ENCODE assay signal across 10 cellular contexts in genomic region chr6:126176266-126176665, GRCh38.
DNase-seq lines count a peak whose midpoint lies in the region; ATAC-seq and TF ChIP-seq lines count a peak whose summit lies in the region.
"Had no signal": no experiment of that assay in that cellular context is flagged by ENCODE, and none has a peak within 500 bp of the region (broad histone marks: within the 10 kb centered on the region; RNA-seq: fewer than 3 reads in every experiment).

No MANE protein-coding gene starts in this region.

- DNase-seq in NCI-H524 (lab: John Stamatoyannopoulos, UW) (peak; percentile 22 to 60), NCI-H524 treated with DMSO at 0.1 percent for 48 hours (lab: John Stamatoyannopoulos, UW) (no peak), NCI-H146 (lab: John Stamatoyannopoulos, UW) (peak; percentile 57), chondrocyte (ENCODE audit: low spot score) (no peak), retina (peak; percentile 11)
- no peak for DNase-seq in activated naive CD4-positive, alpha-beta T cell treated with Interleukin-2 at 50 U/mL for 16 hours
- DNase-seq: CD8-positive, alpha-beta T cell; NCI-H446 had no signal

- no peaks in the 10 kb centered on the region for H3K27me3 Mint-ChIP-seq in chondrocyte (ENCODE audit: low read depth)

- peak; percentile 72 for TF ChIP-seq CTCF in chondrocyte (IDR thresholded peaks at IDR 0.05)

- no peak overlapping the region for H3K4me3 Mint-ChIP-seq in chondrocyte (ENCODE audit: unreplicated experiment)
- H3K4me3 Mint-ChIP-seq: CD8-positive, alpha-beta T cell had no signal

- peaks cover 4% of the 10 kb centered on the region for H3K4me1 Mint-ChIP-seq in chondrocyte (ENCODE audit: low read depth)

- peaks cover 1% of the 10 kb centered on the region for H3K36me3 Mint-ChIP-seq in chondrocyte (ENCODE audit: low read depth)

- H3K27ac Mint-ChIP-seq in chondrocyte (ENCODE audit: unreplicated experiment) = no peak overlapping the region
- H3K27ac Mint-ChIP-seq: CD8-positive, alpha-beta T cell had no signal

- no peak for ATAC-seq in HG02973 (IDR thresholded peaks at IDR 0.05; ENCODE audit: unreplicated experiment)
- ATAC-seq in HG03039 (IDR thresholded peaks at IDR 0.05; ENCODE audit: unreplicated experiment) = no peak
- ATAC-seq: CD8-positive, alpha-beta T cell had no signal

- no peaks in the 10 kb centered on the region for H3K9me3 Mint-ChIP-seq in chondrocyte (ENCODE audit: low read depth)
- H3K9me3 Mint-ChIP-seq: CD8-positive, alpha-beta T cell had no signal

Comparison
In these comparisons a context has a peak if more than half of its experiments do, and no peak if none do; other contexts are left out.
1. DNase-seq: peak in NCI-H524 (2 of 2), NCI-H146 (single experiment) and retina (single experiment); none in NCI-H524 treated with DMSO at 0.1 percent for 48 hours (single experiment), chondrocyte (single experiment) and activated naive CD4-positive, alpha-beta T cell treated with Interleukin-2 at 50 U/mL for 16 hours (single experiment).